ENCODE assay signal across 1 cellular context in the genomic region with DNA sequence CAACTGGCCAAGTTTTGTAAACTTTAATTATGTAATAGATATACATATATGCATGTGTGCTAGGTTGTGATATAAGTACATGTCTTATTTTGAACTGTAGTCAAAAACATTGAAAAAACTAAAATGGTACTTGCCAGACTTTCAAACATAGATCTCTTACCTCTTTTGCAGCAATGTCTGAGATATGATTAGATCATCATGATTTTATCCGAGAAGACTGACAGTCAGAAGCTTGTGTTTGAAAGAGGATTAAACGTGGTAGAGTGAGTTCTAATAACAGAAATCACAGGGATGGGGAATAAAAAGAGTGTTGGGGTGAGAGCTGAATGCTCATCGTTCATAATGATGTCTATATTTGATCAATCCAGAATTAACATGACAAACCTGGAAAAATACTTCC.
TF ChIP-seq lines count a peak whose summit lies in the region.

No MANE protein-coding gene starts in this region.

TF ChIP-seq in A549, 52 proteins besides CTCF, POLR2A, EP300 and RAD21 (continued from another document):
- TF ChIP-seq, protein P1, sequence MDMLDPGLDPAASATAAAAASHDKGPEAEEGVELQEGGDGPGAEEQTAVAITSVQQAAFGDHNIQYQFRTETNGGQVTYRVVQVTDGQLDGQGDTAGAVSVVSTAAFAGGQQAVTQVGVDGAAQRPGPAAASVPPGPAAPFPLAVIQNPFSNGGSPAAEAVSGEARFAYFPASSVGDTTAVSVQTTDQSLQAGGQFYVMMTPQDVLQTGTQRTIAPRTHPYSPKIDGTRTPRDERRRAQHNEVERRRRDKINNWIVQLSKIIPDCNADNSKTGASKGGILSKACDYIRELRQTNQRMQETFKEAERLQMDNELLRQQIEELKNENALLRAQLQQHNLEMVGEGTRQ (IDR thresholded peaks at IDR 0.05): no peak
- no peak for TF ChIP-seq RNF2 (IDR thresholded peaks at IDR 0.05; ENCODE audit: borderline replicate concordance, low read depth)
- no peak for TF ChIP-seq EHF (CRISPR knock-in tag; IDR thresholded peaks at IDR 0.05)
- TF ChIP-seq, protein P2, sequence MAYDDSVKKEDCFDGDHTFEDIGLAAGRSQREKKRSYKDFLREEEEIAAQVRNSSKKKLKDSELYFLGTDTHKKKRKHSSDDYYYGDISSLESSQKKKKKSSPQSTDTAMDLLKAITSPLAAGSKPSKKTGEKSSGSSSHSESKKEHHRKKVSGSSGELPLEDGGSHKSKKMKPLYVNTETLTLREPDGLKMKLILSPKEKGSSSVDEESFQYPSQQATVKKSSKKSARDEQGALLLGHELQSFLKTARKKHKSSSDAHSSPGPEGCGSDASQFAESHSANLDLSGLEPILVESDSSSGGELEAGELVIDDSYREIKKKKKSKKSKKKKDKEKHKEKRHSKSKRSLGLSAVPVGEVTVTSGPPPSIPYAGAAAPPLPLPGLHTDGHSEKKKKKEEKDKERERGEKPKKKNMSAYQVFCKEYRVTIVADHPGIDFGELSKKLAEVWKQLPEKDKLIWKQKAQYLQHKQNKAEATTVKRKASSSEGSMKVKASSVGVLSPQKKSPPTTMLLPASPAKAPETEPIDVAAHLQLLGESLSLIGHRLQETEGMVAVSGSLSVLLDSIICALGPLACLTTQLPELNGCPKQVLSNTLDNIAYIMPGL (CRISPR knock-in tag; IDR thresholded peaks at IDR 0.05; ENCODE audit: borderline replicate concordance): no peak
- no peak for TF ChIP-seq EHMT2 (IDR thresholded peaks at IDR 0.05; ENCODE audit: low read depth)
- TF ChIP-seq ZSCAN20 (CRISPR knock-in tag; IDR thresholded peaks at IDR 0.05): no peak
- TF ChIP-seq CHD2 (IDR thresholded peaks at IDR 0.05; ENCODE audit: low read length, partially characterized antibody): no peak
